8 cellular contexts compared by ENCODE assay signal in the genomic region with DNA sequence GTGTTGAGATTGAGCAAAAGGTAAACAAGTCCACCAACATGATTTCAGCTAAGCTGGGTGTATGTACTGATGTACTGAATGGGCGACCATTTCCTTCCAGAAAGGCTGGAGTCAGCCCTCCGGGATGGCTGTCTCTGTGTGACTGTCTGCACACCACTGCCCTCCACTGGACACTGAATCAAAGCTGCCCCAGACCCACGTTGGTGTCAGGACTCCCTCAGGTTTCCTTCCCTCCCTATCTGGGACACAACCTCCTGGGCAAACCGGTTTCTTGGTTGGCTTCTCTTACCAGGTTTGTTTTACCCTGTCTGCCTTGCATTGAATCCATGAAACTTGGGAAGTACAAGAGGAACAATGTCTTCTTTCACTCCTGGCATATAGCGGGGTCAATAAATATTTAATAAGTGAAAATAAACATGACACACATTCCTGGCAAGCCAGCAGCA. TPM values are rescaled to one million over a fixed set of nuclear protein-coding genes. Genes with fewer than 3 reads are reported as not detected.
A peak's percentile ranks its signal among the peaks of the same experiment; 100 is the strongest.
DNase-seq lines count a peak whose midpoint lies in the region; ATAC-seq and TF ChIP-seq lines count a peak whose summit lies in the region.

No MANE protein-coding gene starts in this region.

- H3K4me3 ChIP-seq in mesodermal cell (ENCODE audit: extremely low read depth, insufficient read depth, low read length, poor library complexity, severe bottlenecking): no peak overlapping the region

- H3K27me3 Mint-ChIP-seq in Calu3 (ENCODE audit: unreplicated experiment): no peaks in the 10 kb centered on the region

- no TSS peak for BruUV-seq in Calu3 (replicated peaks; lab: Mats Ljungman, UMichigan)

- H3K4me3 Mint-ChIP-seq in Calu3 (ENCODE audit: low read depth, unreplicated experiment): peak overlapping the region; percentile 35

- H3K4me1 ChIP-seq in mesodermal cell (ENCODE audit: control insufficient read depth, insufficient read depth, low read length, poor library complexity, severe bottlenecking): peaks cover 38% of the 10 kb centered on the region

- no peaks in the 10 kb centered on the region for H3K36me3 ChIP-seq in mesodermal cell (ENCODE audit: control insufficient read depth, insufficient read depth, low read length)

- no peaks in the 10 kb centered on the region for H3K36me3 Mint-ChIP-seq in Calu3 (ENCODE audit: insufficient read depth, unreplicated experiment)

- peak overlapping the region; percentile 61 for H3K27ac Mint-ChIP-seq in Calu3 (ENCODE audit: unreplicated experiment)

- no peaks in the 10 kb centered on the region for H3K9me3 Mint-ChIP-seq in Calu3 (ENCODE audit: low read depth, unreplicated experiment)

- H3K27ac ChIP-seq in epithelial cell of prostate (peak overlapping the region; percentile 47), mesodermal cell (ENCODE audit: low read depth, low read length, severe bottlenecking) (peak overlapping the region; percentile 17)

- intact Hi-C loops in Calu3 (cut with micrococcal nuclease; ENCODE audit: unreplicated experiment): loop anchor here (1.0 to 10.0 kb wide), 7 partner anchors 26 to 291 kb away; no protein-coding TSS in a partner anchor

- 4 to 10% methylated on average over 2 to 3 of the region's 5 CpGs for WGBS in mesodermal cell (ENCODE audit: insufficient coverage in 2 of 2), 2 experiments

- TF ChIP-seq CTCF in Calu3 (IDR thresholded peaks at IDR 0.05; ENCODE audit: unreplicated experiment): peak; percentile 85

- H3K9me3 ChIP-seq in mesodermal cell (ENCODE audit: control insufficient read depth, low read length): no peaks in the 10 kb centered on the region

- CTCF ChIA-PET in Calu3 (lab: Charles Lee): interaction anchor here (0.5 to 2.7 kb wide), 28 partner anchors 10 to 298 kb away, joined by 3 to 22 read pairs (median 6); a partner anchor contains a TSS

- DNase-seq in Calu3 (peak; percentile 98), NCI-H128 (lab: John Stamatoyannopoulos, UW; ENCODE audit: unreplicated experiment) (peak; percentile 68), SKM-1 (lab: John Stamatoyannopoulos, UW; ENCODE audit: unreplicated experiment) (peak; percentile 56), epithelial cell of prostate (ENCODE audit: low read depth, low spot score) (peak; percentile 67), stromal cell of bone marrow (ENCODE audit: low read depth) (peak; percentile 79)

- H3K4me1 Mint-ChIP-seq in Calu3 (ENCODE audit: low read depth, unreplicated experiment): peaks cover 63% of the 10 kb centered on the region

- ATAC-seq in GM21619 (IDR thresholded peaks at IDR 0.05; ENCODE audit: unreplicated experiment) (peak; percentile 55), HG03045 (IDR thresholded peaks at IDR 0.05; ENCODE audit: unreplicated experiment) (no peak)

RNA-seq across cellular contexts. Expression of a gene that starts 5.3 kb away (rescaled TPM):
- total RNA-seq in Calu3 (2022): 264 and 312 TPM in 2 replicates
- polyA plus RNA-seq in mesodermal cell (2013, experiment 1 of 2): 331 TPM
- polyA plus RNA-seq in mesodermal cell (2013, experiment 2 of 2): 382 TPM

RNA-seq across cellular contexts. Expression of a gene that starts 37.6 kb away (rescaled TPM):
- total RNA-seq in Calu3 (2022): 32.5 and 46.6 TPM in 2 replicates
- 19.0 TPM for polyA plus RNA-seq in mesodermal cell (2013, experiment 1 of 2)
- 18.1 TPM for polyA plus RNA-seq in mesodermal cell (2013, experiment 2 of 2)
